In genomic region chr6:28685963-28686362, GRCh38 we compare ENCODE assay signal across 1 cellular context.
TF ChIP-seq lines count a peak whose summit lies in the region.

No MANE protein-coding gene starts in this region.

TF ChIP-seq in endothelial cell of umbilical vein, 7 proteins besides CTCF, POLR2A, EP300 and RAD21:
- TF ChIP-seq JUN (IDR thresholded peaks at IDR 0.05; ENCODE audit: borderline replicate concordance, insufficient read depth, insufficient read length, low read depth), result peak; percentile 43
